ENCODE assay signal across 1 cellular context in genomic region chr7:40584667-40585433, GRCh38.
A peak's percentile ranks its signal among the peaks of the same experiment; 100 is the strongest.
TF ChIP-seq lines count a peak whose summit lies in the region.

No MANE protein-coding gene starts in this region.

TF ChIP-seq in K562, 482 proteins besides CTCF, POLR2A, EP300 and RAD21 (continued from another document):
- no peak for TF ChIP-seq CREB3L1 (IDR thresholded peaks at IDR 0.05; ENCODE audit: borderline replicate concordance, low read depth)
- TF ChIP-seq ADNP (tag; IDR thresholded peaks at IDR 0.05) = peak; percentile 82
- no peak for TF ChIP-seq ZNF551 (CRISPR knock-in tag; IDR thresholded peaks at IDR 0.05)
- no peak for TF ChIP-seq CEBPB (tag; IDR thresholded peaks at IDR 0.05)
- no peak for TF ChIP-seq RFX5 (IDR thresholded peaks at IDR 0.05; ENCODE audit: low read depth, low read length)
- TF ChIP-seq ZBTB1 (CRISPR knock-in tag; IDR thresholded peaks at IDR 0.05; ENCODE audit: borderline replicate concordance, low read depth) = no peak
- no peak for TF ChIP-seq NFE2 (IDR thresholded peaks at IDR 0.05; ENCODE audit: low read depth)
- TF ChIP-seq RBFOX2 (IDR thresholded peaks at IDR 0.05; ENCODE audit: low read depth, low read length) = no peak
- TF ChIP-seq FOSL1 (tag; conservative IDR thresholded peaks at IDR 0.05) = peak; percentile 89
- peak; percentile 7 for TF ChIP-seq MEIS2 (IDR thresholded peaks at IDR 0.05; ENCODE audit: partially characterized antibody)
- no peak for TF ChIP-seq ASH1L (IDR thresholded peaks at IDR 0.05; ENCODE audit: borderline replicate concordance, low read depth, partially characterized antibody)
- 0 out of 2 replicates have a peak, but pooled peaks have one; percentile 21 for TF ChIP-seq JUND (IDR thresholded peaks at IDR 0.05; ENCODE audit: borderline replicate concordance, low read depth, low read length)
- no peak; the same call in 2 of the 3 replicates for TF ChIP-seq JUND (tag; IDR thresholded peaks at IDR 0.05; ENCODE audit: borderline replicate concordance, low read depth, low read length)
- no peak for TF ChIP-seq HDAC1 (IDR thresholded peaks at IDR 0.05)
- TF ChIP-seq CEBPG (CRISPR knock-in tag; IDR thresholded peaks at IDR 0.05) = no peak
- no peak for TF ChIP-seq CEBPG (tag; conservative IDR thresholded peaks at IDR 0.05 in 1 of 2, IDR thresholded peaks at IDR 0.05 in 1 of 2)
- no peak for TF ChIP-seq CREB1 (IDR thresholded peaks at IDR 0.05)
- TF ChIP-seq CREB1 (CRISPR knock-in tag; IDR thresholded peaks at IDR 0.05) = no peak
